Comparison of ENCODE assay signal across 8 cellular contexts in the genomic region with DNA sequence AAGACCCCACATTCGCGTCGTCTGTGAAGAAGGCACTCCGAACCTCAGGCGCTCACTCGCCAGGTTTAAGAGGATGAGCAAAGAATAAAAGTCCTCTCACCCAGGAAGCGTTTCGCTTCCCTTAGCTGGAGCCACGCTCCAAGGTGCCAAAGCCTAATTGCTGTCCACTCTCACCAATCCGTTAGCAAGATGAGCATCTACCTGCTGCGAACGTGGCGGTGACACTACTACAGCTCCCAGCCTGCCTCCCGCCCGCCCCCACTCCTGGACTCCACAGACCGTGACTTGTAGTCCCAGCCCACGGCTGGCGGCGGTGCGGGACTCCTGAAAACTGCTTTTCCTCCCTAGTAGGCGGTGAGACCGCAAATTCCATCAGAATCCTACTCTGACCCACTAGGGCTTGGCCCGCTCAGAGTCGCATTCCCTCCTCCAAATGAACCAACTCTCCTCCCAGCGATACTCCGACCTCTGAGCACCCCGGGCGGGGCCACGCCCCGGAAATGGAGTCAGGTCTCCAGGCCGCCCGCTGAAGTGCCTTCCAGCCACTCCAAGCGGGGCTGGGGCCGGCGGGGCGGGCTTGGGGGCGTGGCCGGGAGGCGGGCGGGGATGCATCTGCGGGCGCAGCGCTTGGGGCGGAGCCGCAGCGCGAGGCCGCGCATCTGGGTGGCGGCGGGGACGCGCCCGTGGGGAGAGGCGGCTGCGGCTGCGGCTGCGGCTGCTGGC.
A peak's percentile ranks its signal among the peaks of the same experiment; 100 is the strongest.
DNase-seq lines count a peak whose midpoint lies in the region; ATAC-seq lines count a peak whose summit lies in the region.

No MANE protein-coding gene starts in this region.

- peak; percentile 95 for ATAC-seq in GM19043 (IDR thresholded peaks at IDR 0.05; ENCODE audit: low read depth, unreplicated experiment)
- peak; percentile 93 for ATAC-seq in HG03342 (IDR thresholded peaks at IDR 0.05; ENCODE audit: unreplicated experiment)

- peak; percentile 99 for DNase-seq in AG20443 (ENCODE audit: low spot score)
- DNase-seq in NCI-H345 (lab: John Stamatoyannopoulos, UW): peak; percentile 99
- DNase-seq in activated CD4-positive, CD25-positive, alpha-beta regulatory T cell (lab: John Stamatoyannopoulos, UW): peak; percentile 95 to 96 (median 96)
- peak; percentile 92 for DNase-seq in central memory CD4-positive, alpha-beta T cell
- DNase-seq in islet precursor cell: peak; percentile 99
- peak; percentile 96 to 97 for DNase-seq in stimulated activated CD4-positive, alpha-beta T cell treated with anti-CD3 and anti-CD28 coated beads, Interleukin-12 subunit alpha, Interleukin-12 subunit beta, amount 100 ng/mL, for 24 hours (ENCODE audit: low read depth in 2 of 2)

Comparison
In these comparisons a context has a peak if more than half of its experiments do, and no peak if none do; other contexts are left out.
1. Peak in every context shown above with its lines: DNase-seq and ATAC-seq.